20 cellular contexts compared by ENCODE assay signal in genomic region chr15:80496101-80496500, GRCh38.
"Had no signal": no experiment of that assay in that cellular context is flagged by ENCODE, and none has a peak within 500 bp of the region (broad histone marks: within the 10 kb centered on the region; RNA-seq: fewer than 3 reads in every experiment).

No MANE protein-coding gene starts in this region.

- H3K27me3 ChIP-seq: adrenal gland, pancreas, right atrium auricular region had no signal

- DNase-seq: activated CD4-positive, alpha-beta memory T cell treated with anti-CD3 and anti-CD28 coated beads for 36 hours; activated CD4-positive, alpha-beta T cell treated with anti-CD3 and anti-CD28 coated beads for 48 hours; activated gamma-delta T cell treated with Interleukin-2 at 50 U/mL for 16 hours; activated T-cell treated with anti-CD3 and anti-CD28 coated beads for 4 hours; adrenal gland; cerebellar nuclear complex; effector CD4-positive, alpha-beta T cell; natural killer cell; pancreas; psoas muscle; stimulated activated CD4-positive, alpha-beta T cell treated with anti-CD3 and anti-CD28 coated beads, Interleukin-4, amount 100 ng/mL, for 24 hours; stimulated activated naive CD4-positive, alpha-beta T cell treated with Interleukin-2 at 50 U/mL for 16 hours had no signal

- H3K9me3 Mint-ChIP-seq: activated CD4-positive, alpha-beta memory T cell treated with anti-CD3 and anti-CD28 coated beads for 36 hours; activated naive CD4-positive, alpha-beta T cell treated with anti-CD3 and anti-CD28 coated beads, Interleukin-2, amount 50 U/mL, for 72 hours; activated T-helper 1 cell treated with anti-CD3 and anti-CD28 coated beads, Interleukin-12 subunit alpha, Interleukin-12 subunit beta, Interleukin-2, Interleukin-4 antibody, amounts not matched to agents 30 ng/mL and 10 ng/mL and 1 ng/mL, durations not matched to agents 14 hours and 24 hours and 36 hours; natural killer cell; type B pancreatic cell had no signal

- H3K27me3 Mint-ChIP-seq: type B pancreatic cell had no signal

- H3K36me3 Mint-ChIP-seq: activated CD4-positive, alpha-beta memory T cell treated with anti-CD3 and anti-CD28 coated beads for 36 hours; activated naive CD4-positive, alpha-beta T cell treated with anti-CD3 and anti-CD28 coated beads, Interleukin-2, amount 50 U/mL, for 72 hours; natural killer cell had no signal

- H3K36me3 ChIP-seq: adrenal gland, pancreas, right atrium auricular region, thoracic aorta had no signal

- H3K9me3 ChIP-seq: adrenal gland, pancreas, psoas muscle, right atrium auricular region, thoracic aorta had no signal

- FAIRE-seq: endometrium, pancreas had no signal

- H3K4me1 ChIP-seq: adrenal gland, pancreas, psoas muscle, right atrium auricular region had no signal

- H3K4me3 Mint-ChIP-seq: activated CD4-positive, alpha-beta memory T cell treated with anti-CD3 and anti-CD28 coated beads for 36 hours; activated T-helper 1 cell treated with anti-CD3 and anti-CD28 coated beads, Interleukin-12 subunit alpha, Interleukin-12 subunit beta, Interleukin-2, Interleukin-4 antibody, amounts not matched to agents 30 ng/mL and 10 ng/mL and 1 ng/mL, durations not matched to agents 14 hours and 24 hours and 36 hours; natural killer cell; type B pancreatic cell had no signal

- H3K4me3 ChIP-seq: adrenal gland, lung, pancreas, psoas muscle, right atrium auricular region, thoracic aorta had no signal

- H3K27ac ChIP-seq: adrenal gland, pancreas, psoas muscle, right atrium auricular region had no signal

- ATAC-seq: activated naive CD4-positive, alpha-beta T cell treated with anti-CD3 and anti-CD28 coated beads, Interleukin-2, amount 50 U/mL, for 72 hours; left lobe of liver; natural killer cell; pancreas; psoas muscle had no signal

- H3K4me1 Mint-ChIP-seq: natural killer cell had no signal

- H3K27ac Mint-ChIP-seq: activated CD4-positive, alpha-beta memory T cell treated with anti-CD3 and anti-CD28 coated beads for 36 hours; activated naive CD4-positive, alpha-beta T cell treated with anti-CD3 and anti-CD28 coated beads, Interleukin-2, amount 50 U/mL, for 72 hours; activated T-helper 1 cell treated with anti-CD3 and anti-CD28 coated beads, Interleukin-12 subunit alpha, Interleukin-12 subunit beta, Interleukin-2, Interleukin-4 antibody, amounts not matched to agents 30 ng/mL and 10 ng/mL and 1 ng/mL, durations not matched to agents 14 hours and 24 hours and 36 hours; natural killer cell; type B pancreatic cell had no signal
